Comparison of ENCODE assay signal across 1 cellular context in the genomic region with DNA sequence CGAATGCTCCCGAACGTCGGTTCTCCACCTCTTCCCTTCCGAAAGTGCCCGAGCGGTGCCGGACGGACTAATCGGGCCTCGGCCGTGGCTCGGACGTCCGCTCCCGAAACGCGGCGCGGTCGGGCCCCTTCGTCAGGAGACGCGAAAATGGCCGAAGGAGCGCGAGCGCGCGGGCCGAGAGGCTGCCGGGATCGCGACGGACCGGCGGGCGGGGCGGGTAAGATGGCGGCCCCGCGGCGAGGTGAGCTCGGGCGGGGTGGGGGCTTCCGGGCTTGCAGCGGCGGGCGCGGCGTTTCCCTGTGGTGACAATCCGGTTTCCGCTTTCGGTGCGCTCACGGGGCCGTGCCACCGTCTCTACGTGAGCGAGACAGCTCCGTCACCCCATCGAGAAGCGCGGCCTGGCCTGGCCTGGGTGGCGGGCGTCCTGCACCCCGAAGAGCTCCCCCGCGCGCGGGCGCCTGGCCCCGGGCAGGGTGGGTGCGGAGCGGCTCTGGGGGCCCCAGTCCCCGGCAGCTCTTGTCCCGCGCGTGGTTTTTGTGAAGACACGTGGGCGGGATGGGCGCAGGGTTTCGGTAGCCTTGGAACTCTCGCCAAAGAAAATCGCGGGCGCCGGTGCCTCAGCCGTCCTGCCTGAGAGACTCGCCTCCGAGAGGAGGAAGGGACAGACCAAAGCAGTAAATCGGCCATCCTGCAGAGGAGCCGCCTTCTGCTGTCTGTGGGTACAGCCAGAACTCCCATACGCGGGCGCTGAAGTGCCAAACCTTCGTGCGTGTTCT.
A peak's percentile ranks its signal among the peaks of the same experiment; 100 is the strongest.
TF ChIP-seq lines count a peak whose summit lies in the region.

A gene (plus strand): TSS at position 211 of the 776 bp plus-strand sequence. CDS start 12 bp downstream, at position 223.

TF ChIP-seq in K562, 482 proteins besides CTCF, POLR2A, EP300 and RAD21 (continued from another document and continues in another):
- TF ChIP-seq ZFX (CRISPR knock-in tag; IDR thresholded peaks at IDR 0.05) = peak; percentile 96
- peak in 1 of 2 experiments; percentile 80; a peak in 2 of 4 replicates for TF ChIP-seq HDAC1 (IDR thresholded peaks at IDR 0.05)
- peak; percentile 73 for TF ChIP-seq CXXC5 (CRISPR knock-in tag; IDR thresholded peaks at IDR 0.05)
- TF ChIP-seq NR2C2 (CRISPR knock-in tag; IDR thresholded peaks at IDR 0.05) = peak; percentile 69; the same call in 1 of the 2 replicates
- no peak for TF ChIP-seq NR2C2 (tag; IDR thresholded peaks at IDR 0.05)
- TF ChIP-seq OTX1 (CRISPR knock-in tag; IDR thresholded peaks at IDR 0.05) = no peak
- TF ChIP-seq L3MBTL2 (IDR thresholded peaks at IDR 0.05) = peak; percentile 48
- peak; percentile 63 for TF ChIP-seq MTA3 (IDR thresholded peaks at IDR 0.05; ENCODE audit: borderline replicate concordance)
- TF ChIP-seq, protein P1, sequence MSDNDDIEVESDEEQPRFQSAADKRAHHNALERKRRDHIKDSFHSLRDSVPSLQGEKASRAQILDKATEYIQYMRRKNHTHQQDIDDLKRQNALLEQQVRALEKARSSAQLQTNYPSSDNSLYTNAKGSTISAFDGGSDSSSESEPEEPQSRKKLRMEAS (CRISPR knock-in tag; IDR thresholded peaks at IDR 0.05) = peak; percentile 47
- no peak for TF ChIP-seq ATF1 (CRISPR knock-in tag; IDR thresholded peaks at IDR 0.05)
- TF ChIP-seq ATF1 (tag; IDR thresholded peaks at IDR 0.05) = peak; percentile 40; the same call in 1 of the 2 replicates
- TF ChIP-seq, protein P2, sequence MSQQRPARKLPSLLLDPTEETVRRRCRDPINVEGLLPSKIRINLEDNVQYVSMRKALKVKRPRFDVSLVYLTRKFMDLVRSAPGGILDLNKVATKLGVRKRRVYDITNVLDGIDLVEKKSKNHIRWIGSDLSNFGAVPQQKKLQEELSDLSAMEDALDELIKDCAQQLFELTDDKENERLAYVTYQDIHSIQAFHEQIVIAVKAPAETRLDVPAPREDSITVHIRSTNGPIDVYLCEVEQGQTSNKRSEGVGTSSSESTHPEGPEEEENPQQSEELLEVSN (IDR thresholded peaks at IDR 0.05; ENCODE audit: borderline replicate concordance in 1 of 2, extremely low read depth in 1 of 2, insufficient read depth in 1 of 2, insufficient read length in 1 of 2, low read depth in 1 of 2, low read length in 1 of 2, poor library complexity in 1 of 2, severe bottlenecking in 1 of 2) = peak; percentile 13 to 20
- peak; percentile 53 for TF ChIP-seq CREB1 (IDR thresholded peaks at IDR 0.05)
- no peak for TF ChIP-seq CREB1 (CRISPR knock-in tag; IDR thresholded peaks at IDR 0.05)
- TF ChIP-seq SP1 (CRISPR knock-in tag; IDR thresholded peaks at IDR 0.05) = 0 out of 2 replicates have a peak, but pooled peaks have one; percentile 30
- peak; percentile 73; the same call in 1 of the 2 replicates for TF ChIP-seq EP400 (IDR thresholded peaks at IDR 0.05)
- TF ChIP-seq, protein P3, sequence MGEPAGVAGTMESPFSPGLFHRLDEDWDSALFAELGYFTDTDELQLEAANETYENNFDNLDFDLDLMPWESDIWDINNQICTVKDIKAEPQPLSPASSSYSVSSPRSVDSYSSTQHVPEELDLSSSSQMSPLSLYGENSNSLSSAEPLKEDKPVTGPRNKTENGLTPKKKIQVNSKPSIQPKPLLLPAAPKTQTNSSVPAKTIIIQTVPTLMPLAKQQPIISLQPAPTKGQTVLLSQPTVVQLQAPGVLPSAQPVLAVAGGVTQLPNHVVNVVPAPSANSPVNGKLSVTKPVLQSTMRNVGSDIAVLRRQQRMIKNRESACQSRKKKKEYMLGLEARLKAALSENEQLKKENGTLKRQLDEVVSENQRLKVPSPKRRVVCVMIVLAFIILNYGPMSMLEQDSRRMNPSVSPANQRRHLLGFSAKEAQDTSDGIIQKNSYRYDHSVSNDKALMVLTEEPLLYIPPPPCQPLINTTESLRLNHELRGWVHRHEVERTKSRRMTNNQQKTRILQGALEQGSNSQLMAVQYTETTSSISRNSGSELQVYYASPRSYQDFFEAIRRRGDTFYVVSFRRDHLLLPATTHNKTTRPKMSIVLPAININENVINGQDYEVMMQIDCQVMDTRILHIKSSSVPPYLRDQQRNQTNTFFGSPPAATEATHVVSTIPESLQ (CRISPR knock-in tag; IDR thresholded peaks at IDR 0.05) = 0 out of 2 replicates have a peak, but pooled peaks have one; percentile 16
- TF ChIP-seq TAF1 (IDR thresholded peaks at IDR 0.05; ENCODE audit: control insufficient read depth, extremely low read depth, insufficient read depth, low read length, severe bottlenecking) = peak; percentile 89
- TF ChIP-seq NCOR1 (IDR thresholded peaks at IDR 0.05) = no peak
- TF ChIP-seq NCOA4 (IDR thresholded peaks at IDR 0.05; ENCODE audit: partially characterized antibody) = no peak
- no peak for TF ChIP-seq EZH2 (IDR thresholded peaks at IDR 0.05; ENCODE audit: borderline replicate concordance, low read depth, low read length)
- TF ChIP-seq NEUROD1 (IDR thresholded peaks at IDR 0.05; ENCODE audit: borderline replicate concordance, low read depth, low read length, partially characterized antibody) = peak; percentile 46
- TF ChIP-seq TOE1 (IDR thresholded peaks at IDR 0.05; ENCODE audit: borderline replicate concordance) = no peak
- peak; percentile 60; the same call in 1 of the 2 replicates for TF ChIP-seq TOE1 (CRISPR knock-in tag; IDR thresholded peaks at IDR 0.05; ENCODE audit: borderline replicate concordance, low read depth)
- TF ChIP-seq PHF21A (IDR thresholded peaks at IDR 0.05; ENCODE audit: borderline replicate concordance, low read depth) = no peak
- TF ChIP-seq, protein P4, sequence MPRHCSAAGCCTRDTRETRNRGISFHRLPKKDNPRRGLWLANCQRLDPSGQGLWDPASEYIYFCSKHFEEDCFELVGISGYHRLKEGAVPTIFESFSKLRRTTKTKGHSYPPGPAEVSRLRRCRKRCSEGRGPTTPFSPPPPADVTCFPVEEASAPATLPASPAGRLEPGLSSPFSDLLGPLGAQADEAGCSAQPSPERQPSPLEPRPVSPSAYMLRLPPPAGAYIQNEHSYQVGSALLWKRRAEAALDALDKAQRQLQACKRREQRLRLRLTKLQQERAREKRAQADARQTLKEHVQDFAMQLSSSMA (CRISPR knock-in tag; IDR thresholded peaks at IDR 0.05) = 0 out of 2 replicates have a peak, but pooled peaks have one; percentile 46
- peak; percentile 86; the same call in 1 of the 2 replicates for TF ChIP-seq RBM14 (IDR thresholded peaks at IDR 0.05; ENCODE audit: borderline replicate concordance, insufficient read depth, low read depth, low read length)
- TF ChIP-seq POLR2G (IDR thresholded peaks at IDR 0.05; ENCODE audit: low read depth, low read length) = peak; percentile 95
- TF ChIP-seq CCNT2 (IDR thresholded peaks at IDR 0.05; ENCODE audit: borderline replicate concordance, extremely low read depth, insufficient read length, low read depth, low read length) = peak; percentile 72
- TF ChIP-seq ESRRA (IDR thresholded peaks at IDR 0.05; ENCODE audit: borderline replicate concordance, low read depth) = peak; percentile 21; the same call in 1 of the 2 replicates
- no peak for TF ChIP-seq CBFA2T2 (conservative IDR thresholded peaks at IDR 0.05)
- peak; percentile 84 for TF ChIP-seq RBFOX2 (IDR thresholded peaks at IDR 0.05; ENCODE audit: low read depth, low read length)
- TF ChIP-seq TBP (optimal IDR thresholded peaks at IDR 0.05; ENCODE audit: low read depth, low read length) = peak; percentile 57
- no peak for TF ChIP-seq PHB2 (IDR thresholded peaks at IDR 0.05; ENCODE audit: low read depth)
- no peak for TF ChIP-seq GABPB2 (CRISPR knock-in tag; conservative IDR thresholded peaks at IDR 0.05)
- no peak for TF ChIP-seq KLF16 (IDR thresholded peaks at IDR 0.05)
- TF ChIP-seq, protein P5, sequence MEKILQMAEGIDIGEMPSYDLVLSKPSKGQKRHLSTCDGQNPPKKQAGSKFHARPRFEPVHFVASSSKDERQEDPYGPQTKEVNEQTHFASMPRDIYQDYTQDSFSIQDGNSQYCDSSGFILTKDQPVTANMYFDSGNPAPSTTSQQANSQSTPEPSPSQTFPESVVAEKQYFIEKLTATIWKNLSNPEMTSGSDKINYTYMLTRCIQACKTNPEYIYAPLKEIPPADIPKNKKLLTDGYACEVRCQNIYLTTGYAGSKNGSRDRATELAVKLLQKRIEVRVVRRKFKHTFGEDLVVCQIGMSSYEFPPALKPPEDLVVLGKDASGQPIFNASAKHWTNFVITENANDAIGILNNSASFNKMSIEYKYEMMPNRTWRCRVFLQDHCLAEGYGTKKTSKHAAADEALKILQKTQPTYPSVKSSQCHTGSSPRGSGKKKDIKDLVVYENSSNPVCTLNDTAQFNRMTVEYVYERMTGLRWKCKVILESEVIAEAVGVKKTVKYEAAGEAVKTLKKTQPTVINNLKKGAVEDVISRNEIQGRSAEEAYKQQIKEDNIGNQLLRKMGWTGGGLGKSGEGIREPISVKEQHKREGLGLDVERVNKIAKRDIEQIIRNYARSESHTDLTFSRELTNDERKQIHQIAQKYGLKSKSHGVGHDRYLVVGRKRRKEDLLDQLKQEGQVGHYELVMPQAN (IDR thresholded peaks at IDR 0.05; ENCODE audit: borderline replicate concordance) = peak; percentile 77; the same call in 1 of the 2 replicates
- TF ChIP-seq NONO (IDR thresholded peaks at IDR 0.05; ENCODE audit: low read depth in 2 of 2, low read length in 1 of 2) = peak; percentile 64 to 67; a peak in 2 of 4 replicates
- peak; percentile 30 for TF ChIP-seq PHF20 (IDR thresholded peaks at IDR 0.05; ENCODE audit: partially characterized antibody)
- peak; percentile 85 to 97 (median 95) for TF ChIP-seq YY1 (IDR thresholded peaks at IDR 0.05; ENCODE audit: borderline replicate concordance in 1 of 3, control insufficient read depth in 1 of 3, extremely low read depth in 1 of 3, insufficient read depth in 3 of 3, insufficient read length in 1 of 3, insufficient replicate concordance in 2 of 3, low read depth in 1 of 3, low read length in 2 of 3)
- 0 out of 2 replicates have a peak, but pooled peaks have one; percentile 13 for TF ChIP-seq ZKSCAN1 (IDR thresholded peaks at IDR 0.05; ENCODE audit: low read depth, low read length)
- peak; percentile 71 for TF ChIP-seq U2AF1 (optimal IDR thresholded peaks at IDR 0.05; ENCODE audit: low read depth, low read length)
- peak; percentile 93 for TF ChIP-seq GATAD2A (IDR thresholded peaks at IDR 0.05)
- TF ChIP-seq SMAD4 (CRISPR knock-in tag; conservative IDR thresholded peaks at IDR 0.05) = peak; percentile 51; the same call in 1 of the 2 replicates
- TF ChIP-seq, protein P6, sequence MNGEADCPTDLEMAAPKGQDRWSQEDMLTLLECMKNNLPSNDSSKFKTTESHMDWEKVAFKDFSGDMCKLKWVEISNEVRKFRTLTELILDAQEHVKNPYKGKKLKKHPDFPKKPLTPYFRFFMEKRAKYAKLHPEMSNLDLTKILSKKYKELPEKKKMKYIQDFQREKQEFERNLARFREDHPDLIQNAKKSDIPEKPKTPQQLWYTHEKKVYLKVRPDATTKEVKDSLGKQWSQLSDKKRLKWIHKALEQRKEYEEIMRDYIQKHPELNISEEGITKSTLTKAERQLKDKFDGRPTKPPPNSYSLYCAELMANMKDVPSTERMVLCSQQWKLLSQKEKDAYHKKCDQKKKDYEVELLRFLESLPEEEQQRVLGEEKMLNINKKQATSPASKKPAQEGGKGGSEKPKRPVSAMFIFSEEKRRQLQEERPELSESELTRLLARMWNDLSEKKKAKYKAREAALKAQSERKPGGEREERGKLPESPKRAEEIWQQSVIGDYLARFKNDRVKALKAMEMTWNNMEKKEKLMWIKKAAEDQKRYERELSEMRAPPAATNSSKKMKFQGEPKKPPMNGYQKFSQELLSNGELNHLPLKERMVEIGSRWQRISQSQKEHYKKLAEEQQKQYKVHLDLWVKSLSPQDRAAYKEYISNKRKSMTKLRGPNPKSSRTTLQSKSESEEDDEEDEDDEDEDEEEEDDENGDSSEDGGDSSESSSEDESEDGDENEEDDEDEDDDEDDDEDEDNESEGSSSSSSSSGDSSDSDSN (IDR thresholded peaks at IDR 0.05; ENCODE audit: borderline replicate concordance in 1 of 2, low read depth in 2 of 2, low read length in 2 of 2) = peak; percentile 16 to 46; a peak in 2 of 4 replicates
- TF ChIP-seq, protein P7, sequence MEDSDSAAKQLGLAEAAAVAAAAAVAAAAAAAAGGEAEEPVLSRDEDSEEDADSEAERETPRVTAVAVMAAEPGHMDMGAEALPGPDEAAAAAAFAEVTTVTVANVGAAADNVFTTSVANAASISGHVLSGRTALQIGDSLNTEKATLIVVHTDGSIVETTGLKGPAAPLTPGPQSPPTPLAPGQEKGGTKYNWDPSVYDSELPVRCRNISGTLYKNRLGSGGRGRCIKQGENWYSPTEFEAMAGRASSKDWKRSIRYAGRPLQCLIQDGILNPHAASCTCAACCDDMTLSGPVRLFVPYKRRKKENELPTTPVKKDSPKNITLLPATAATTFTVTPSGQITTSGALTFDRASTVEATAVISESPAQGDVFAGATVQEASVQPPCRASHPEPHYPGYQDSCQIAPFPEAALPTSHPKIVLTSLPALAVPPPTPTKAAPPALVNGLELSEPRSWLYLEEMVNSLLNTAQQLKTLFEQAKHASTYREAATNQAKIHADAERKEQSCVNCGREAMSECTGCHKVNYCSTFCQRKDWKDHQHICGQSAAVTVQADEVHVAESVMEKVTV (CRISPR knock-in tag; IDR thresholded peaks at IDR 0.05) = peak; percentile 98
- TF ChIP-seq CBX1 (IDR thresholded peaks at IDR 0.05; ENCODE audit: low read depth) = peak; percentile 77
- TF ChIP-seq HMG20A (CRISPR knock-in tag; conservative IDR thresholded peaks at IDR 0.05) = no peak
- TF ChIP-seq, protein P8, sequence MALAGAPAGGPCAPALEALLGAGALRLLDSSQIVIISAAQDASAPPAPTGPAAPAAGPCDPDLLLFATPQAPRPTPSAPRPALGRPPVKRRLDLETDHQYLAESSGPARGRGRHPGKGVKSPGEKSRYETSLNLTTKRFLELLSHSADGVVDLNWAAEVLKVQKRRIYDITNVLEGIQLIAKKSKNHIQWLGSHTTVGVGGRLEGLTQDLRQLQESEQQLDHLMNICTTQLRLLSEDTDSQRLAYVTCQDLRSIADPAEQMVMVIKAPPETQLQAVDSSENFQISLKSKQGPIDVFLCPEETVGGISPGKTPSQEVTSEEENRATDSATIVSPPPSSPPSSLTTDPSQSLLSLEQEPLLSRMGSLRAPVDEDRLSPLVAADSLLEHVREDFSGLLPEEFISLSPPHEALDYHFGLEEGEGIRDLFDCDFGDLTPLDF (CRISPR knock-in tag; IDR thresholded peaks at IDR 0.05) = 0 out of 2 replicates have a peak, but pooled peaks have one; percentile 74
- peak; percentile 73; the same call in 1 of the 2 replicates for TF ChIP-seq GTF2E2 (tag; IDR thresholded peaks at IDR 0.05)
- TF ChIP-seq SIN3B (IDR thresholded peaks at IDR 0.05; ENCODE audit: low read depth) = peak; percentile 76; the same call in 1 of the 2 replicates
- TF ChIP-seq PML (IDR thresholded peaks at IDR 0.05; ENCODE audit: low read length) = peak; percentile 54
- 0 out of 2 replicates have a peak, but pooled peaks have one; percentile 2 for TF ChIP-seq SPI1 (IDR thresholded peaks at IDR 0.05; ENCODE audit: borderline replicate concordance, low read depth, low read length)
